ENCODE assay signal across 25 cellular contexts in the genomic region with DNA sequence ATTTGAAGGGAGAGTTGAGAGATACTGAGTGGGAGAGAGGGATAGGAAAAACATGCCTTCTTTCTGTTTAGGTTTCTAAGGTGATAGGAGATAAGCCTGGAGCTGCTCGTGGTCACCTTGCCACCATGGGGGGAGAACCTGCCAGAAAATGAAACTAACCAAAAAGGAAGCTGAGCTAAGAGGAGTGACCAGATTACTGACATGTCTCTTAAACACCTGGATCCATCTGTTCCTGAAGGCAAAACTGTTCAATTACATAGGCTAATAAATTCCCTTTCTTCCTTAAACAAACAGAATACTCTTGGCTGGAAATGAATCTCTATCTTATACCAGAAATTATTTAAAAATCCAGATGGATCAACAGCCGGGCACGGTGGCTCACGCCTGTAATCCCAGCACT. TPM values are rescaled to one million over a fixed set of nuclear protein-coding genes. Genes with fewer than 3 reads are reported as not detected.
DNase-seq lines count a peak whose midpoint lies in the region; ATAC-seq, FAIRE-seq and TF ChIP-seq lines count a peak whose summit lies in the region.
"Had no signal": no experiment of that assay in that cellular context is flagged by ENCODE, and none has a peak within 500 bp of the region (broad histone marks: within the 10 kb centered on the region; RNA-seq: fewer than 3 reads in every experiment).

No MANE protein-coding gene starts in this region.

- WGBS in HepG2 (ENCODE audit: low lambda C conversion rate), result 65% methylated on average over 4 of the region's 4 CpGs
- 77% methylated on average over 4 of the region's 4 CpGs for WGBS in right lobe of liver (ENCODE audit: insufficient coverage, low coverage, low lambda C conversion rate, missing lambda C conversion rate)
- WGBS in K562 (ENCODE audit: insufficient coverage, low coverage, missing lambda C conversion rate), result 51% methylated on average over 4 of the region's 4 CpGs

- H4K20me1 ChIP-seq in HepG2 (ENCODE audit: insufficient read depth, low read length) (no peaks in the 10 kb centered on the region), K562 (replicated peaks; ENCODE audit: control insufficient read depth, insufficient read depth, low read length) (no peaks in the 10 kb centered on the region)
- H4K20me1 ChIP-seq: BLaER1 treated with 17β-estradiol and CSF1 and Interleukin-3, amounts not matched to agents 10 nM and 100 nM had no signal

- no peaks in the 10 kb centered on the region for H3K9me1 ChIP-seq in K562 (ENCODE audit: control insufficient read depth, insufficient read depth, low read length)

- intact Hi-C loops in HepG2 (cut with micrococcal nuclease; ENCODE audit: unreplicated experiment), result no loop called here
- intact Hi-C loops in right lobe of liver (cut with DNase I), result no loop called here
- intact Hi-C loops in K562 (cut with micrococcal nuclease), result no loop called here

- CTCF ChIA-PET in HepG2 (lab: Yijun Ruan, JAX; ENCODE audit: low intra/inter-chr PET ratio, low total read pairs) (no interaction called here), K562 (lab: Yijun Ruan, JAX; ENCODE audit: low intra/inter-chr PET ratio) (no interaction called here)

- H3K79me2 ChIP-seq in HepG2 (ENCODE audit: insufficient read depth, low read length) (no peaks in the 10 kb centered on the region), K562 (ENCODE audit: control insufficient read depth, insufficient read depth, low read length) (no peaks in the 10 kb centered on the region)

- no peaks in the 10 kb centered on the region for H3K9me3 ChIP-seq in HepG2 (ENCODE audit: low read length)
- peaks cover 0 to 1% (median under 1%) of the 10 kb centered on the region in 4 donors for H3K9me3 ChIP-seq in right lobe of liver
- peaks cover 4% of the 10 kb centered on the region; the same call in 1 of the 2 replicates for H3K9me3 ChIP-seq in K562 (replicated peaks; ENCODE audit: control insufficient read depth, insufficient read depth, low read depth, low read length)
- H3K9me3 ChIP-seq: BE2C, HAP-1 had no signal

- H3K4me2 ChIP-seq in HepG2 (ENCODE audit: low read depth, low read length) (no peak overlapping the region), K562 (ENCODE audit: insufficient read depth, low read length) (0 out of 2 replicates have a peak overlapping the region, but pooled peaks have one; percentile 1)
- H3K4me2 ChIP-seq: A549; BLaER1 treated with 17β-estradiol and CSF1 and Interleukin-3, amounts not matched to agents 10 nM and 100 nM had no signal

- TF ChIP-seq CTCF in HepG2 (CRISPR knock-in tag; IDR thresholded peaks at IDR 0.05) (no peak), right lobe of liver (IDR thresholded peaks at IDR 0.05) (no peak), K562 (IDR thresholded peaks at IDR 0.05 in 2 of 3, conservative IDR thresholded peaks at IDR 0.05 in 1 of 3; ENCODE audit: insufficient read depth in 2 of 3, low read depth in 1 of 3, low read length in 3 of 3) (no peak)

- no peak for FAIRE-seq in HepG2 (lab: Jason Lieb, UNC)
- FAIRE-seq in K562 (lab: Jason Lieb, UNC), result no peak
- FAIRE-seq: A549, D721Med, GM12892, H54 had no signal

- no peak overlapping the region for H3K27ac ChIP-seq in HepG2 (ENCODE audit: extremely low read length, insufficient read depth, low read length)
- H3K27ac ChIP-seq in right lobe of liver, result no peak overlapping the region
- H3K27ac ChIP-seq in K562 (ENCODE audit: extremely low read depth, low read depth, low read length), result no peak overlapping the region
- H3K27ac ChIP-seq: A549; BLaER1 treated with 17β-estradiol and CSF1 and Interleukin-3, amounts not matched to agents 10 nM and 100 nM had no signal

- TF ChIP-seq POLR2A in HepG2 (IDR thresholded peaks at IDR 0.05; ENCODE audit: insufficient read depth in 1 of 2, low read depth in 2 of 2, low read length in 2 of 2), result no peak
- TF ChIP-seq POLR2A in right lobe of liver (IDR thresholded peaks at IDR 0.05), result no peak
- TF ChIP-seq POLR2A in K562 (conservative IDR thresholded peaks at IDR 0.05), result no peak

- TF ChIP-seq RAD21 in HepG2 (CRISPR knock-in tag; IDR thresholded peaks at IDR 0.05) (no peak), K562 (CRISPR knock-in tag; conservative IDR thresholded peaks at IDR 0.05 in 1 of 2, IDR thresholded peaks at IDR 0.05 in 1 of 2) (no peak)

- in situ Hi-C loops in HepG2 (cut with HindIII; ENCODE audit: extremely low pct_ligation_motif_present, low pct_unique_long_range_greater_than_20kb) (no loop called here), K562 (cut with MboI) (no loop called here)

- no peaks in the 10 kb centered on the region; a peak in 2 of 5 replicates for H3K36me3 ChIP-seq in HepG2 (replicated peaks in 1 of 2; ENCODE audit: control insufficient read depth in 1 of 2, insufficient read depth in 2 of 2, low read length in 2 of 2)
- no peaks in the 10 kb centered on the region for H3K36me3 ChIP-seq in right lobe of liver
- H3K36me3 ChIP-seq in K562 (ENCODE audit: control insufficient read depth, insufficient read depth, low read length), result peaks cover 2% of the 10 kb centered on the region; the same call in 2 of the 3 replicates
- H3K36me3 ChIP-seq: HAP-1 had no signal

- H3K27me3 ChIP-seq in HepG2 (ENCODE audit: control insufficient read depth in 1 of 2, insufficient read depth in 2 of 2, low read length in 2 of 2), result no peaks in the 10 kb centered on the region; a peak in 1 of 5 replicates
- no peaks in the 10 kb centered on the region for H3K27me3 ChIP-seq in right lobe of liver
- no peaks in the 10 kb centered on the region for H3K27me3 ChIP-seq in K562 (ENCODE audit: control insufficient read depth in 2 of 2, insufficient read depth in 2 of 2, low read length in 2 of 2)
- H3K27me3 ChIP-seq: BE2C had no signal

- H3K9ac ChIP-seq in HepG2 (ENCODE audit: insufficient read depth, low read depth, low read length), result no peak overlapping the region
- no peak overlapping the region for H3K9ac ChIP-seq in K562 (ENCODE audit: insufficient read depth in 1 of 2, low read depth in 2 of 2, low read length in 2 of 2)
- H3K9ac ChIP-seq: BLaER1 treated with 17β-estradiol and CSF1 and Interleukin-3, amounts not matched to agents 10 nM and 100 nM had no signal

- TF ChIP-seq EP300 in HepG2 (IDR thresholded peaks at IDR 0.05; ENCODE audit: low read depth in 2 of 2, low read length in 2 of 2), result no peak
- no peak for TF ChIP-seq EP300 in HepG2 (CRISPR knock-in tag; IDR thresholded peaks at IDR 0.05; ENCODE audit: borderline replicate concordance)
- TF ChIP-seq EP300 in K562 (IDR thresholded peaks at IDR 0.05; ENCODE audit: low read length), result no peak

- DNase-seq in HepG2 (ENCODE audit: low spot score), result no peak
- no peak for DNase-seq in right lobe of liver
- peak; percentile 22 for DNase-seq in OCI-M1 (lab: John Stamatoyannopoulos, UW)
- no peak for DNase-seq in K562 (ENCODE audit: extremely low read depth in 1 of 4, low spot score in 3 of 4)
- no peak for DNase-seq in HT-29 (ENCODE audit: low spot score)
- DNase-seq in HUDEP-2 (lab: John Stamatoyannopoulos, UW; ENCODE audit: unreplicated experiment in 76 of 76), result no peak
- DNase-seq in NCI-H2196 treated with DMSO at 0.1 percent for 48 hours (lab: John Stamatoyannopoulos, UW; ENCODE audit: unreplicated experiment), result no peak
- DNase-seq: 8988T; ACHN; AML-193; BE2C; CD4-positive, alpha-beta T cell; CD8-positive, alpha-beta memory T cell; DMS 273 treated with DMSO at 0.1 percent for 48 hours; DMS79; EL; GDM1; GOT3; HFFc6 had no signal

- no peaks in the 10 kb centered on the region; the same call in 1 of the 2 replicates for H3K4me1 ChIP-seq in HepG2 (ENCODE audit: insufficient read depth, low read length)
- no peaks in the 10 kb centered on the region for H3K4me1 ChIP-seq in right lobe of liver
- peaks cover 10 to 11% of the 10 kb centered on the region in 2 experiments; a peak in 4 of 5 replicates for H3K4me1 ChIP-seq in K562 (replicated peaks in 1 of 2; ENCODE audit: control insufficient read depth in 2 of 2, insufficient read depth in 2 of 2, low read length in 2 of 2)
- H3K4me1 ChIP-seq: A549, BE2C, HAP-1 had no signal

- POLR2A ChIA-PET in HepG2 (lab: Yijun Ruan, JAX) (no interaction called here), K562 (lab: Yijun Ruan, JAX) (interaction anchor here (1.4 kb wide), 1 partner anchor 12 kb away, joined by 8 read pairs; no protein-coding TSS in a partner anchor)

- no TSS peak for BruUV-seq in HepG2 (replicated peaks; lab: Mats Ljungman, UMichigan)
- no TSS peak for BruUV-seq in K562 (replicated peaks; lab: Mats Ljungman, UMichigan)

- H2AFZ ChIP-seq in HepG2 (ENCODE audit: low read length) (no peak overlapping the region), K562 (ENCODE audit: low read depth, low read length) (no peak overlapping the region)

- ATAC-seq in HepG2 (no peak), right lobe of liver (no peak), K562 (no peak)
- ATAC-seq: A549 had no signal

- H3K4me3 ChIP-seq in HepG2 (replicated peaks in 1 of 3; ENCODE audit: insufficient read depth in 1 of 3, low read depth in 2 of 3, low read length in 3 of 3), result no peak overlapping the region
- no peak overlapping the region for H3K4me3 ChIP-seq in right lobe of liver
- H3K4me3 ChIP-seq in K562, result no peak overlapping the region
- H3K4me3 ChIP-seq: A549; BLaER1 treated with 17β-estradiol and CSF1 and Interleukin-3, amounts not matched to agents 10 nM and 100 nM; HAP-1 had no signal

RNA-seq across cellular contexts. Expression of gene ZNF473, which starts 27.3 kb away (rescaled TPM):
- total RNA-seq in HepG2 (2016; rRNA removed; fragmentation: Illumina TruSeq; extraction: Trizol), result 11.9 and 13.9 TPM in 2 replicates
- 5.7 and 5.9 TPM in 2 replicates for total RNA-seq in HepG2 (2016; cell fraction: cytosol; rRNA removed; fragmentation: Illumina TruSeq; extraction: Trizol; ENCODE audit: low read depth)
- 12.2 and 15.6 TPM in 2 replicates for total RNA-seq in HepG2 (2016; cell fraction: insoluble cytoplasmic fraction; rRNA removed; fragmentation: Illumina TruSeq; extraction: Trizol)
- 14.1 and 14.5 TPM in 2 replicates for total RNA-seq in HepG2 (2016; cell fraction: membrane; rRNA removed; fragmentation: Illumina TruSeq; extraction: Trizol)
- 10.8 and 11.0 TPM in 2 replicates for total RNA-seq in HepG2 (2016; cell fraction: nucleus; rRNA removed; fragmentation: Illumina TruSeq; extraction: Trizol)
- 5.8 and 5.9 TPM in 2 replicates for polyA plus RNA-seq in HepG2 (2011; rRNA removed)
- 4.4 and 5.0 TPM in 2 replicates for polyA plus RNA-seq in HepG2 (2011; cell fraction: cytosol; rRNA removed)
- 8.9 and 10.0 TPM in 2 replicates for polyA plus RNA-seq in HepG2 (2011; cell fraction: nucleus; rRNA removed)
- 4.4 and 4.7 TPM in 2 replicates for polyA plus RNA-seq in HepG2 (2012)
- polyA plus RNA-seq in HepG2 (2016; cell fraction: cytosol; fragmentation: Illumina TruSeq; extraction: Trizol; ENCODE audit: low read depth), result 0.80 and 1.1 TPM in 2 replicates
- 11.9 and 12.5 TPM in 2 replicates for polyA plus RNA-seq in HepG2 (2016; cell fraction: insoluble cytoplasmic fraction; fragmentation: Illumina TruSeq; extraction: Trizol; ENCODE audit: low read depth)
- 2.0 and 2.1 TPM in 2 replicates for polyA plus RNA-seq in HepG2 (2016; cell fraction: membrane; fragmentation: Illumina TruSeq; extraction: Trizol; ENCODE audit: low read depth)
- polyA plus RNA-seq in HepG2 (2016; cell fraction: nucleus; fragmentation: Illumina TruSeq; extraction: Trizol; ENCODE audit: insufficient read depth, low read depth), result 11.9 and 14.0 TPM in 2 replicates
- 11.5 and 34.6 TPM in 2 replicates for polyA minus RNA-seq in HepG2 (2011; rRNA and poly(A)+ RNA removed; ENCODE audit: low replicate concordance)
- 3.4 and 7.7 TPM in 2 replicates for polyA minus RNA-seq in HepG2 (2011; cell fraction: cytosol; rRNA and poly(A)+ RNA removed)
- polyA minus RNA-seq in HepG2 (2011; cell fraction: nucleus; rRNA and poly(A)+ RNA removed), result 13.1 and 17.5 TPM in 2 replicates
- total RNA-seq in right lobe of liver, result 1 to 10 TPM; 3.1 to 6.0 (median 3.6) TPM
- 62.3 and 79.4 TPM in 2 replicates for total RNA-seq in K562 (2011; cell fraction: chromatin; rRNA removed; ENCODE audit: low replicate concordance)
- total RNA-seq in K562 (2011; cell fraction: nucleolus; rRNA removed), result 43.7 and 50.0 TPM in 2 replicates
- 58.1 and 66.7 TPM in 2 replicates for total RNA-seq in K562 (2011; cell fraction: nucleoplasm; rRNA removed)
- total RNA-seq in K562 (2014; rRNA removed), result 24.0 and 27.6 TPM in 2 replicates
- total RNA-seq in K562 (2014; rRNA removed; fragmentation: Illumina TruSeq; extraction: Trizol), result 31.0 and 31.6 TPM in 2 replicates
- 30.8 and 32.0 TPM in 2 replicates for total RNA-seq in K562 (2015; rRNA removed; fragmentation: Illumina TruSeq; extraction: Trizol)
- 28.5 and 33.9 TPM in 2 replicates for total RNA-seq in K562 (2021)
- 20.8 and 27.9 TPM in 2 replicates for polyA plus RNA-seq in K562 (2011; rRNA removed)
- polyA plus RNA-seq in K562 (2011; cell fraction: cytosol; rRNA removed), result 13.4 TPM in 2 replicates
- polyA plus RNA-seq in K562 (2011; cell fraction: nucleus; rRNA removed), result 34.3 and 42.1 TPM in 2 replicates
- 15.3 and 16.4 TPM in 2 replicates for polyA plus RNA-seq in K562 (2012)
- polyA plus RNA-seq in K562 (2014; fragmentation: Illumina TruSeq; extraction: Trizol), result 26.1 and 30.0 TPM in 2 replicates
- polyA plus RNA-seq in K562 (2014; fragmentation: Nextera tagmentation; extraction: Ambion mirVana), result 10 to 100 TPM in 1 of 2 experiments, 1 to 10 TPM in 1; 8.2 to 34.0 TPM
- 19.2 and 19.7 TPM in 2 replicates for polyA plus RNA-seq in K562 (2014; rRNA removed)
- polyA minus RNA-seq in K562 (2011; rRNA and poly(A)+ RNA removed), result 39.3 and 45.2 TPM in 2 replicates
- 11.9 and 21.9 TPM in 2 replicates for polyA minus RNA-seq in K562 (2011; cell fraction: cytosol; rRNA and poly(A)+ RNA removed)
- 21.1 and 29.0 TPM in 2 replicates for polyA minus RNA-seq in K562 (2011; cell fraction: nucleus; rRNA and poly(A)+ RNA removed)
- total RNA-seq in HT-29 (2014; rRNA removed; shearing (Covaris generic)), result 18.9 and 25.1 TPM in 2 replicates

RNA-seq across cellular contexts. Expression of gene VRK3, which starts 27.9 kb away (rescaled TPM):
- total RNA-seq in HepG2 (2016; rRNA removed; fragmentation: Illumina TruSeq; extraction: Trizol) (25.6 and 28.3 TPM in 2 replicates), right lobe of liver (10 to 100 TPM; 29.6 to 44.2 (median 33.0) TPM), K562 (2014; rRNA removed) (32.7 and 34.8 TPM in 2 replicates), K562 (2014; rRNA removed; fragmentation: Illumina TruSeq; extraction: Trizol) (43.3 and 49.8 TPM in 2 replicates), K562 (2015; rRNA removed; fragmentation: Illumina TruSeq; extraction: Trizol) (42.9 TPM in 2 replicates), K562 (2021) (49.7 and 54.4 TPM in 2 replicates)
- total RNA-seq in HepG2 (2016; cell fraction: cytosol; rRNA removed; fragmentation: Illumina TruSeq; extraction: Trizol; ENCODE audit: low read depth), result 10.4 and 11.6 TPM in 2 replicates
- total RNA-seq in HepG2 (2016; cell fraction: insoluble cytoplasmic fraction; rRNA removed; fragmentation: Illumina TruSeq; extraction: Trizol), result 22.9 and 27.1 TPM in 2 replicates
- 18.0 and 21.0 TPM in 2 replicates for total RNA-seq in HepG2 (2016; cell fraction: membrane; rRNA removed; fragmentation: Illumina TruSeq; extraction: Trizol)
- total RNA-seq in HepG2 (2016; cell fraction: nucleus; rRNA removed; fragmentation: Illumina TruSeq; extraction: Trizol), result 20.3 and 23.2 TPM in 2 replicates
- polyA plus RNA-seq in HepG2 (2011; rRNA removed) (16.8 and 23.8 TPM in 2 replicates), K562 (2011; rRNA removed) (42.8 and 45.3 TPM in 2 replicates), K562 (2014; fragmentation: Illumina TruSeq; extraction: Trizol) (79.4 and 94.3 TPM in 2 replicates), K562 (2014; fragmentation: Nextera tagmentation; extraction: Ambion mirVana) (10 to 100 TPM; 33.3 to 55.9 TPM), K562 (2014; rRNA removed) (25.6 and 35.9 TPM in 2 replicates)
- 12.1 and 17.8 TPM in 2 replicates for polyA plus RNA-seq in HepG2 (2011; cell fraction: cytosol; rRNA removed)
- 31.8 and 34.6 TPM in 2 replicates for polyA plus RNA-seq in HepG2 (2011; cell fraction: nucleus; rRNA removed)
- polyA plus RNA-seq in HepG2 (2012), result 21.1 and 21.2 TPM in 2 replicates
- polyA plus RNA-seq in HepG2 (2016; cell fraction: cytosol; fragmentation: Illumina TruSeq; extraction: Trizol; ENCODE audit: low read depth), result 11.8 and 13.6 TPM in 2 replicates
- 33.2 and 33.9 TPM in 2 replicates for polyA plus RNA-seq in HepG2 (2016; cell fraction: insoluble cytoplasmic fraction; fragmentation: Illumina TruSeq; extraction: Trizol; ENCODE audit: low read depth)
- polyA plus RNA-seq in HepG2 (2016; cell fraction: membrane; fragmentation: Illumina TruSeq; extraction: Trizol; ENCODE audit: low read depth), result 15.6 and 18.4 TPM in 2 replicates
- 26.8 and 29.2 TPM in 2 replicates for polyA plus RNA-seq in HepG2 (2016; cell fraction: nucleus; fragmentation: Illumina TruSeq; extraction: Trizol; ENCODE audit: insufficient read depth, low read depth)
- 15.7 and 37.7 TPM in 2 replicates for polyA minus RNA-seq in HepG2 (2011; rRNA and poly(A)+ RNA removed; ENCODE audit: low replicate concordance)
- 4.7 and 10.4 TPM in 2 replicates for polyA minus RNA-seq in HepG2 (2011; cell fraction: cytosol; rRNA and poly(A)+ RNA removed)
- polyA minus RNA-seq in HepG2 (2011; cell fraction: nucleus; rRNA and poly(A)+ RNA removed), result 25.6 and 30.6 TPM in 2 replicates
- 91.2 and 165 TPM in 2 replicates for total RNA-seq in K562 (2011; cell fraction: chromatin; rRNA removed; ENCODE audit: low replicate concordance)
- 66.3 and 85.0 TPM in 2 replicates for total RNA-seq in K562 (2011; cell fraction: nucleolus; rRNA removed)
- 86.5 and 113 TPM in 2 replicates for total RNA-seq in K562 (2011; cell fraction: nucleoplasm; rRNA removed)
- polyA plus RNA-seq in K562 (2011; cell fraction: cytosol; rRNA removed), result 34.7 and 47.2 TPM in 2 replicates
- 43.9 and 50.7 TPM in 2 replicates for polyA plus RNA-seq in K562 (2011; cell fraction: nucleus; rRNA removed)
- 57.4 and 62.2 TPM in 2 replicates for polyA plus RNA-seq in K562 (2012)
- 23.6 and 24.3 TPM in 2 replicates for polyA minus RNA-seq in K562 (2011; rRNA and poly(A)+ RNA removed)
- 15.4 and 22.8 TPM in 2 replicates for polyA minus RNA-seq in K562 (2011; cell fraction: cytosol; rRNA and poly(A)+ RNA removed)
- polyA minus RNA-seq in K562 (2011; cell fraction: nucleus; rRNA and poly(A)+ RNA removed), result 21.0 and 35.8 TPM in 2 replicates
- 46.1 and 47.7 TPM in 2 replicates for total RNA-seq in HT-29 (2014; rRNA removed; shearing (Covaris generic))

Comparison
In these comparisons a context has a peak if more than half of its experiments do, and no peak if none do; other contexts are left out.
1. Of the 241 proteins assayed by ChIP-seq in both HepG2 and K562: peak only in HepG2: none; only in K562: RFX1 and TFE3; in both: none; in neither: 237; mixed calls (peak in some experiments, not most) for 2.